In the genomic region with DNA sequence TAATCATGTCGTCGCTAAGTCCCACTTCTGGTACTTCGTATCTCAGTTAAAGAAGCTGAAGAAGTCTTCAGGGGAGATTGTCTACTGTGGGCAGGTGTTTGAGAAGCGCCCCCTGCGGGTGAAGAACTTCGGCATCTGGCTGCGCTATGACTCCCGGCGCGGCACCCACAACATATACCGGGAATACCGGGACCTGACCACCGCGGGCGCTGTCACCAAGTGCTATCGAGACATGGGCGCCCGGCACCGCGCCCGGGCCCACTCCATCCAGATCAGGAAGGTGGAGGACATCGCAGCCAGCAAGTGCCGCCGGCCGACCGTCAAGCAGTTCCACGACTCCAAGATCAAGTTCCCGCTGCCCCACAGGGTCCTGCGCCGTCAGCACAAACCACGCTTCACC, we compare ENCODE assay signal across 9 cellular contexts. TPM values are rescaled to one million over a fixed set of nuclear protein-coding genes. Genes with fewer than 3 reads are reported as not detected.
DNase-seq lines count a peak whose midpoint lies in the region; ATAC-seq and TF ChIP-seq lines count a peak whose summit lies in the region.
"Had no signal": no experiment of that assay in that cellular context is flagged by ENCODE, and none has a peak within 500 bp of the region (broad histone marks: within the 10 kb centered on the region; RNA-seq: fewer than 3 reads in every experiment).

No MANE protein-coding gene starts in this region.

- H3K27me3 Mint-ChIP-seq in neural progenitor cell (ENCODE audit: insufficient read depth, low read depth): peaks cover 21% of the 10 kb centered on the region

- H3K4me1 ChIP-seq in HCT116 (ENCODE audit: control insufficient read depth in 1 of 2, insufficient read depth in 2 of 2, low read length in 2 of 2): no peaks in the 10 kb centered on the region; a peak in 2 of 4 replicates
- H3K4me1 ChIP-seq in neural progenitor cell: no peaks in the 10 kb centered on the region

- H3K4me3 Mint-ChIP-seq in neural progenitor cell: no peak overlapping the region

- H3K4me2 ChIP-seq in HCT116 (ENCODE audit: low read length): peak overlapping the region; percentile 55
- H3K4me2 ChIP-seq in neural progenitor cell: no peak overlapping the region

- H3K9me3 ChIP-seq in HCT116 (ENCODE audit: control insufficient read depth in 1 of 2, insufficient read depth in 1 of 2, low read depth in 1 of 2, low read length in 2 of 2): no peaks in the 10 kb centered on the region
- no peaks in the 10 kb centered on the region for H3K9me3 ChIP-seq in neural progenitor cell (ENCODE audit: low read depth)

- TF ChIP-seq RAD21 in HCT116 (IDR thresholded peaks at IDR 0.05; ENCODE audit: low read depth): no peak

- RAD21 ChIA-PET in HCT116 (lab: Charles Lee; ENCODE audit: low non-redundant PET in 1 of 2, low total read pairs in 2 of 2, uncharacterized antibody in 2 of 2, unreplicated experiment in 2 of 2): interaction anchor here in 1 of 2 experiments (0.6 to 0.9 kb wide), 2 partner anchors 32 to 123 kb away, joined by 3 to 6 read pairs; no protein-coding TSS in a partner anchor

- peak; percentile 51 for DNase-seq in HCT116 (ENCODE audit: low read depth, low spot score)
- peak; percentile 56 to 62 for DNase-seq in activated CD4-positive, alpha-beta T cell treated with anti-CD3 and anti-CD28 coated beads for 4 hours
- peak in 3 of 10 donors; percentile 25 to 47 (median 47) for DNase-seq in dorsolateral prefrontal cortex
- peak; percentile 64 for DNase-seq in neural progenitor cell (ENCODE audit: low spot score)
- no peak for DNase-seq in NCI-H345 treated with DMSO at 0.1 percent for 48 hours (lab: John Stamatoyannopoulos, UW; ENCODE audit: unreplicated experiment)
- DNase-seq in DMS79 (lab: John Stamatoyannopoulos, UW): no peak

- H2AFZ ChIP-seq in HCT116 (ENCODE audit: low read depth, low read length, poor library complexity, severe bottlenecking) (peak overlapping the region; percentile 78), neural progenitor cell (replicated peaks) (no peak overlapping the region)

- H3K36me3 Mint-ChIP-seq in neural progenitor cell: peaks cover 2% of the 10 kb centered on the region

- POLR2A ChIA-PET in HCT116 (lab: Charles Lee): no interaction called here

- H3K79me2 ChIP-seq in HCT116 (ENCODE audit: insufficient read depth, low read length) (no peaks in the 10 kb centered on the region), neural progenitor cell (ENCODE audit: low read depth) (no peaks in the 10 kb centered on the region)

- H3K9me3 Mint-ChIP-seq in neural progenitor cell: peaks cover 50% of the 10 kb centered on the region

- H4K20me1 ChIP-seq in HCT116 (ENCODE audit: insufficient read depth) (no peaks in the 10 kb centered on the region), neural progenitor cell (ENCODE audit: low read depth) (no peaks in the 10 kb centered on the region)

- H3K27ac Mint-ChIP-seq in neural progenitor cell: no peak overlapping the region

- CTCF ChIA-PET in HCT116 (lab: Charles Lee): interaction anchor here (0.7 to 1.1 kb wide), 3 partner anchors 12 to 123 kb away, joined by 3 read pairs; a partner anchor contains a TSS

- no peak for TF ChIP-seq POLR2A in HCT116 (IDR thresholded peaks at IDR 0.05; ENCODE audit: borderline replicate concordance, extremely low read depth, insufficient read depth, insufficient read length)

- H3K27ac ChIP-seq in HCT116 (ENCODE audit: low read depth, low read length) (no peak overlapping the region), dorsolateral prefrontal cortex (no peak overlapping the region), neural progenitor cell (no peak overlapping the region)
- H3K27ac ChIP-seq: SK-N-MC had no signal

- H3K4me1 Mint-ChIP-seq in neural progenitor cell: no peaks in the 10 kb centered on the region

- 0 out of 2 replicates have a peak overlapping the region, but pooled peaks have one; percentile 8 for H3K9ac ChIP-seq in HCT116 (ENCODE audit: low read length)
- H3K9ac ChIP-seq in neural progenitor cell: no peak overlapping the region

- H3K27me3 ChIP-seq in HCT116 (ENCODE audit: insufficient read depth, low read length) (no peaks in the 10 kb centered on the region), dorsolateral prefrontal cortex (peaks cover 0 to 72% (median 15%) of the 10 kb centered on the region in 45 donors), neural progenitor cell (peaks cover 41% of the 10 kb centered on the region)

- peak overlapping the region; percentile 16 to 20; a peak in 3 of 4 replicates for H3K4me3 ChIP-seq in HCT116 (replicated peaks in 1 of 2; ENCODE audit: low read depth in 1 of 2, low read length in 2 of 2)
- peak overlapping the region in 4 of 59 donors; percentile 2 to 26 (median 20) for H3K4me3 ChIP-seq in dorsolateral prefrontal cortex
- H3K4me3 ChIP-seq in neural progenitor cell: no peak overlapping the region
- H3K4me3 ChIP-seq: SK-N-MC had no signal

- peak; percentile 96 for ATAC-seq in HCT116
- no peak for ATAC-seq in GM19351 (IDR thresholded peaks at IDR 0.05; ENCODE audit: unreplicated experiment)
- no peak for ATAC-seq in esophagus mucosa

- intact Hi-C loops in HCT116 (cut with micrococcal nuclease): loop anchor here (10.0 kb wide), 3 partner anchors 47 to 707 kb away; no protein-coding TSS in a partner anchor
- intact Hi-C loops in dorsolateral prefrontal cortex (cut with DNase I): no loop called here

- no peaks in the 10 kb centered on the region for H3F3A ChIP-seq in neural progenitor cell (ENCODE audit: low read depth)

- H3K36me3 ChIP-seq in HCT116 (ENCODE audit: control insufficient read depth in 1 of 2, insufficient read depth in 2 of 2, low read length in 2 of 2) (no peaks in the 10 kb centered on the region), neural progenitor cell (no peaks in the 10 kb centered on the region)

- BruUV-seq in HCT116 (replicated peaks; lab: Mats Ljungman, UMichigan): no TSS peak

- no peaks in the 10 kb centered on the region for H3K9me2 ChIP-seq in HCT116 (ENCODE audit: insufficient read depth)

- peak in 2 of 3 experiments; percentile 61; a peak in 4 of 6 replicates for TF ChIP-seq CTCF in HCT116 (IDR thresholded peaks at IDR 0.05 in 2 of 3, conservative IDR thresholded peaks at IDR 0.05 in 1 of 3; ENCODE audit: borderline replicate concordance in 1 of 3, insufficient read depth in 1 of 3, low read depth in 2 of 3, low read length in 2 of 3)
- TF ChIP-seq CTCF in dorsolateral prefrontal cortex (IDR thresholded peaks at IDR 0.05 in 54 of 56, conservative IDR thresholded peaks at IDR 0.05 in 2 of 56; ENCODE audit: low read depth in 1 of 56, partially characterized antibody in 56 of 56): peak in 46 of 56 donors; percentile 10 to 55 (median 30)
- peak; percentile 57 for TF ChIP-seq CTCF in neural progenitor cell (IDR thresholded peaks at IDR 0.05)

TF ChIP-seq in HCT116, 20 proteins besides CTCF, POLR2A, EP300 and RAD21 (continues in another document):
- TF ChIP-seq, protein P1, sequence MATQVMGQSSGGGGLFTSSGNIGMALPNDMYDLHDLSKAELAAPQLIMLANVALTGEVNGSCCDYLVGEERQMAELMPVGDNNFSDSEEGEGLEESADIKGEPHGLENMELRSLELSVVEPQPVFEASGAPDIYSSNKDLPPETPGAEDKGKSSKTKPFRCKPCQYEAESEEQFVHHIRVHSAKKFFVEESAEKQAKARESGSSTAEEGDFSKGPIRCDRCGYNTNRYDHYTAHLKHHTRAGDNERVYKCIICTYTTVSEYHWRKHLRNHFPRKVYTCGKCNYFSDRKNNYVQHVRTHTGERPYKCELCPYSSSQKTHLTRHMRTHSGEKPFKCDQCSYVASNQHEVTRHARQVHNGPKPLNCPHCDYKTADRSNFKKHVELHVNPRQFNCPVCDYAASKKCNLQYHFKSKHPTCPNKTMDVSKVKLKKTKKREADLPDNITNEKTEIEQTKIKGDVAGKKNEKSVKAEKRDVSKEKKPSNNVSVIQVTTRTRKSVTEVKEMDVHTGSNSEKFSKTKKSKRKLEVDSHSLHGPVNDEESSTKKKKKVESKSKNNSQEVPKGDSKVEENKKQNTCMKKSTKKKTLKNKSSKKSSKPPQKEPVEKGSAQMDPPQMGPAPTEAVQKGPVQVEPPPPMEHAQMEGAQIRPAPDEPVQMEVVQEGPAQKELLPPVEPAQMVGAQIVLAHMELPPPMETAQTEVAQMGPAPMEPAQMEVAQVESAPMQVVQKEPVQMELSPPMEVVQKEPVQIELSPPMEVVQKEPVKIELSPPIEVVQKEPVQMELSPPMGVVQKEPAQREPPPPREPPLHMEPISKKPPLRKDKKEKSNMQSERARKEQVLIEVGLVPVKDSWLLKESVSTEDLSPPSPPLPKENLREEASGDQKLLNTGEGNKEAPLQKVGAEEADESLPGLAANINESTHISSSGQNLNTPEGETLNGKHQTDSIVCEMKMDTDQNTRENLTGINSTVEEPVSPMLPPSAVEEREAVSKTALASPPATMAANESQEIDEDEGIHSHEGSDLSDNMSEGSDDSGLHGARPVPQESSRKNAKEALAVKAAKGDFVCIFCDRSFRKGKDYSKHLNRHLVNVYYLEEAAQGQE (IDR thresholded peaks at IDR 0.05; ENCODE audit: low read depth): no peak
- TF ChIP-seq POLR2AphosphoS5 (IDR thresholded peaks at IDR 0.05; ENCODE audit: low read depth, low read length): no peak
- TF ChIP-seq, protein P2, sequence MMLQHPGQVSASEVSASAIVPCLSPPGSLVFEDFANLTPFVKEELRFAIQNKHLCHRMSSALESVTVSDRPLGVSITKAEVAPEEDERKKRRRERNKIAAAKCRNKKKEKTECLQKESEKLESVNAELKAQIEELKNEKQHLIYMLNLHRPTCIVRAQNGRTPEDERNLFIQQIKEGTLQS (IDR thresholded peaks at IDR 0.05): no peak
- no peak for TF ChIP-seq EZH2phosphoT487 (IDR thresholded peaks at IDR 0.05; ENCODE audit: borderline replicate concordance)
- TF ChIP-seq SRF (IDR thresholded peaks at IDR 0.05; ENCODE audit: low read depth): no peak
- TF ChIP-seq CBX3 (IDR thresholded peaks at IDR 0.05; ENCODE audit: low read depth): no peak
- TF ChIP-seq ZNF274 (IDR thresholded peaks at IDR 0.05; ENCODE audit: low read depth, low read length): no peak
- TF ChIP-seq ELF1 (IDR thresholded peaks at IDR 0.05; ENCODE audit: borderline replicate concordance, low read depth): no peak
- no peak for TF ChIP-seq FOSL1 (IDR thresholded peaks at IDR 0.05; ENCODE audit: low read depth)

RNA-seq across cellular contexts. Expression of a gene that starts 11.3 kb away (rescaled TPM):
- total RNA-seq in HCT116 (2021; ENCODE audit: unreplicated experiment) (0.84 TPM), dorsolateral prefrontal cortex (100 to 1,000 TPM in 97 of 120 experiments, 10 to 100 TPM in 23; 27.4 to 186 (median 123) TPM), neural progenitor cell (ENCODE audit: low replicate concordance) (19.7 and 53.5 TPM in 2 replicates), esophagus mucosa (1.00 TPM)
- polyA plus RNA-seq in HCT116 (2012): 0.26 and 0.64 TPM in 2 replicates

RNA-seq across cellular contexts. Expression of a gene that starts 15.3 kb away (rescaled TPM):
- total RNA-seq in HCT116 (2021; ENCODE audit: unreplicated experiment) (14.2 TPM), dorsolateral prefrontal cortex (10 to 100 TPM in 2 of 120 experiments, 1 to 10 TPM in 117, under 1 TPM in 1; 0.93 to 13.7 (median 3.5) TPM), neural progenitor cell (ENCODE audit: low replicate concordance) (0.21 and 2.0 TPM in 2 replicates), esophagus mucosa (0.76 TPM)
- polyA plus RNA-seq in HCT116 (2012): 10.5 and 10.6 TPM in 2 replicates

RNA-seq across cellular contexts. Expression of a gene that starts 25.5 kb away (rescaled TPM):
- 101 TPM for total RNA-seq in HCT116 (2021; ENCODE audit: unreplicated experiment)
- 73.3 and 82.9 TPM in 2 replicates for polyA plus RNA-seq in HCT116 (2012)
- total RNA-seq in dorsolateral prefrontal cortex: 100 to 1,000 TPM in 116 of 120 experiments, 10 to 100 TPM in 4; 86.4 to 357 (median 144) TPM
- 94.1 and 191 TPM in 2 replicates for total RNA-seq in neural progenitor cell (ENCODE audit: low replicate concordance)
- total RNA-seq in esophagus mucosa: 62.0 TPM

Comparison
In these comparisons a context has a peak if more than half of its experiments do, and no peak if none do; other contexts are left out.
1. DNase-seq: peak in HCT116 (single experiment), activated CD4-positive, alpha-beta T cell treated with anti-CD3 and anti-CD28 coated beads for 4 hours (2 of 2) and neural progenitor cell (single experiment); none in NCI-H345 treated with DMSO at 0.1 percent for 48 hours (single experiment) and DMS79 (single experiment).
2. RNA of a gene that starts 11.3 kb away (total RNA-seq): 27.4 to 186 TPM in dorsolateral prefrontal cortex and 19.7 to 53.5 TPM in neural progenitor cell; 1.00 TPM in esophagus mucosa (single experiment) and 0.84 TPM in HCT116 (single experiment); every median in the first group is over 10 times any median in the second.
3. Peak in every context shown above with its lines, with median percentiles within 50 percentile points of each other: CTCF ChIP-seq.